ENCODE assay signal across 1 cellular context in the genomic region with DNA sequence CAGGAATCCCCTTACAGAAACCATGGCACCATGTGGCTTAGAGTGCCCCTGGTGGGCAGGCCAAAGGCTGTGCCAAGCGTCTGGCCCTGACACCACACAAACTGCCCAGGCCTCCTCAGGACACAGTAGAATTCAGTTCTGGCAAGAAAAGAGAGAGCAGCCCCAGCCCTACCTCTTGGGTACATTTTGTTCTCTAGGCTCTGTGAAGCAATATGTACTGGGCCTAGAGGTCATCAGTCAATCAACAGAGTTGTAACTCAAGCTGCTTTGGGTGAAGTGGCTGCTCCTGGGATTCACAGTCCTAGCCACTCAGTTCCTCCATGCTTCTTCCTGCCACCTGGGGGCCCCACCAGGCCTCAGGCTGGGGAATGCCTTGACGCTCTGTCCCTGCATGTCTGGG.
TF ChIP-seq lines count a peak whose summit lies in the region.

No MANE protein-coding gene starts in this region.

TF ChIP-seq in H1, 55 proteins besides CTCF, POLR2A, EP300 and RAD21:
- TF ChIP-seq CEBPB (IDR thresholded peaks at IDR 0.05; ENCODE audit: low read depth, low read length) = no peak
- no peak for TF ChIP-seq NANOG (IDR thresholded peaks at IDR 0.05; ENCODE audit: insufficient read depth, low read depth, low read length, poor library complexity, severe bottlenecking)
- TF ChIP-seq CBX5 (IDR thresholded peaks at IDR 0.05; ENCODE audit: low read depth, low read length) = no peak
- TF ChIP-seq, protein P1, sequence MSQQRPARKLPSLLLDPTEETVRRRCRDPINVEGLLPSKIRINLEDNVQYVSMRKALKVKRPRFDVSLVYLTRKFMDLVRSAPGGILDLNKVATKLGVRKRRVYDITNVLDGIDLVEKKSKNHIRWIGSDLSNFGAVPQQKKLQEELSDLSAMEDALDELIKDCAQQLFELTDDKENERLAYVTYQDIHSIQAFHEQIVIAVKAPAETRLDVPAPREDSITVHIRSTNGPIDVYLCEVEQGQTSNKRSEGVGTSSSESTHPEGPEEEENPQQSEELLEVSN (IDR thresholded peaks at IDR 0.05) = no peak
- no peak for TF ChIP-seq JUND (IDR thresholded peaks at IDR 0.05; ENCODE audit: low read length)
- TF ChIP-seq SRF (IDR thresholded peaks at IDR 0.05; ENCODE audit: low read depth, low read length) = no peak
- TF ChIP-seq POU5F1 (IDR thresholded peaks at IDR 0.05; ENCODE audit: low read depth, low read length) = no peak
- TF ChIP-seq ASH2L (IDR thresholded peaks at IDR 0.05; ENCODE audit: low read length) = no peak
- no peak for TF ChIP-seq SIN3A (conservative IDR thresholded peaks at IDR 0.05 in 1 of 2, IDR thresholded peaks at IDR 0.05 in 1 of 2; ENCODE audit: low read depth in 1 of 2, low read length in 2 of 2)
